1 cellular context compared by ENCODE assay signal in the genomic region with DNA sequence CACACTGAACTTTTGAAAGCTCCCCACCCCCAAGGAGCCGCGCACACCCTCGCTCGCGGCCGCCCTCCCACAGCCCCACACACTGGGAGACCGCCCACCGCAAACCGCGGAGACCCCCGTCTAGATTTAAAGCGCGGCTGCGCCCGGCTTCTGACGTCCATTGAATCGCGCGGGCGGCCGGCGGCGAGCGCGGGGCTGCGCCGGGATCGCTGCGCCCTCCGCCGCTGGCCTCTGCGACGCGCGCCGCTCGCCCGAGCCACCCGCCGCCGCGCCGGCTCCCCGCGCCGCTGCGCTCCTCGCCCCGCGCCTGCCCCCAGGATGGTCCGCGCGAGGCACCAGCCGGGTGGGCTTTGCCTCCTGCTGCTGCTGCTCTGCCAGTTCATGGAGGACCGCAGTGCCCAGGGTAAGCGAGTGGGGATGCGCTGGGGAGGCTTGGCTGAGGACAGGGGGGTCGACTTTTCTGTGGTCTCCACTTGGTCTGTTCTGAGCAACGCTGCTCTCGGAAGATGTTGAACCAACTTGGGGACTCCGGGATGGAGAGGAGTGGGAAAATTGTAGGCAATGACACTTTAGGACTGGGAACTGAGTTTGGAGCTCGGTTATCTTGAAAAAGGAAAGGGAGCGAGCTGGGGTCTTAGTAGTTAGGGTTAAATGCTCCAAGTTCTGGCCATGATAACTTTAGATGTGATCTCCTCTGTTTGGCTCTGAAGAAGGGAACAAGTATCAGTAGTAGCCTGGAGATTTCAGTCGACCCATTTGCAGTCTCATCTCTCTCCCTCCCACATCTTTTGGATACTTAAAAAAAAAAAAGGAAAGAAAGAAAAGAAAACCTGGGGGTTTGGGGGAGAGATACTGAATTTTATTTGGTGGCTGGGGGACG.
TF ChIP-seq lines count a peak whose summit lies in the region.

A gene with protein sequence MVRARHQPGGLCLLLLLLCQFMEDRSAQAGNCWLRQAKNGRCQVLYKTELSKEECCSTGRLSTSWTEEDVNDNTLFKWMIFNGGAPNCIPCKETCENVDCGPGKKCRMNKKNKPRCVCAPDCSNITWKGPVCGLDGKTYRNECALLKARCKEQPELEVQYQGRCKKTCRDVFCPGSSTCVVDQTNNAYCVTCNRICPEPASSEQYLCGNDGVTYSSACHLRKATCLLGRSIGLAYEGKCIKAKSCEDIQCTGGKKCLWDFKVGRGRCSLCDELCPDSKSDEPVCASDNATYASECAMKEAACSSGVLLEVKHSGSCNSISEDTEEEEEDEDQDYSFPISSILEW (plus strand): TSS at position 156 of the 880 bp plus-strand sequence. CDS start 163 bp downstream, at position 319.

TF ChIP-seq in H1, 55 proteins besides CTCF, POLR2A, EP300 and RAD21:
- TF ChIP-seq ASH2L (IDR thresholded peaks at IDR 0.05; ENCODE audit: low read length): peak; percentile 40
- TF ChIP-seq CREB1 (IDR thresholded peaks at IDR 0.05): peak; percentile 71
- TF ChIP-seq, protein P1, sequence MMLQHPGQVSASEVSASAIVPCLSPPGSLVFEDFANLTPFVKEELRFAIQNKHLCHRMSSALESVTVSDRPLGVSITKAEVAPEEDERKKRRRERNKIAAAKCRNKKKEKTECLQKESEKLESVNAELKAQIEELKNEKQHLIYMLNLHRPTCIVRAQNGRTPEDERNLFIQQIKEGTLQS (IDR thresholded peaks at IDR 0.05; ENCODE audit: insufficient read depth, low read depth, low read length): no peak
- TF ChIP-seq KDM4A (IDR thresholded peaks at IDR 0.05; ENCODE audit: low read depth, low read length, severe bottlenecking): peak; percentile 85
- TF ChIP-seq SIN3A (conservative IDR thresholded peaks at IDR 0.05 in 1 of 2, IDR thresholded peaks at IDR 0.05 in 1 of 2; ENCODE audit: low read depth in 1 of 2, low read length in 2 of 2): 0 out of 4 replicates have a peak, but pooled peaks of 1 of the 2 experiments have one; percentile 37
- TF ChIP-seq FOSL1 (IDR thresholded peaks at IDR 0.05; ENCODE audit: insufficient read depth, low read depth, low read length): no peak
- no peak for TF ChIP-seq CBX5 (IDR thresholded peaks at IDR 0.05; ENCODE audit: low read depth, low read length)
- TF ChIP-seq CBX8 (IDR thresholded peaks at IDR 0.05; ENCODE audit: borderline replicate concordance, low read depth, low read length): no peak
- no peak for TF ChIP-seq JUN (IDR thresholded peaks at IDR 0.05; ENCODE audit: low read depth, low read length)
